In the genomic region with DNA sequence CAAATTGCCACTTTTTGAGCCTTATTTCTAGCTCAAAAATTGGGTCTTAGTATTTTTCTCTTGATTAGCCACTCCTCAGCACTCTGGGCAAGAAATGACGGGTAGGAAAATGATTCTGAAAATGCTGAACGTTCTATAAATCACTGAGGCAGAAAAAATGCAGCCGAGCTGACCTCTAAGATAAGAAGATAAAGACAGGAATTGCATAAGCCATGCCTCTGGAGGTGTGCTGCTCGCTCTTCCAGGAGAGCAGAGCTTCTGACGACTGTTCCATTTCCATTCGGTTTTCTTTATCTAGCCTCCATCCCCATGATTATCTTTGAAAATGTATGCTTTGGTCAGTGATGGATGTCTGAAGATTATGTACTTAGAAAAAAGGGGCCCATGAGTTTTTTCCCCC, we compare ENCODE assay signal across 18 cellular contexts.
DNase-seq lines count a peak whose midpoint lies in the region; ATAC-seq and TF ChIP-seq lines count a peak whose summit lies in the region.
"Had no signal": no experiment of that assay in that cellular context is flagged by ENCODE, and none has a peak within 500 bp of the region (broad histone marks: within the 10 kb centered on the region; RNA-seq: fewer than 3 reads in every experiment).

No MANE protein-coding gene starts in this region.

- ATAC-seq in left lobe of liver (no peak), left ventricle myocardium superior (no peak)
- ATAC-seq: Panc1 had no signal

- H3K36me3 Mint-ChIP-seq in endothelial cell (ENCODE audit: low read depth, unreplicated experiment), result peaks cover 3% of the 10 kb centered on the region

- no peaks in the 10 kb centered on the region for H3K9me3 ChIP-seq in parathyroid adenoma (ENCODE audit: control insufficient read depth, low read length)

- no peaks in the 10 kb centered on the region for H3K27me3 Mint-ChIP-seq in endothelial cell (ENCODE audit: unreplicated experiment)

- peak overlapping the region; percentile 20 for H3K4me3 ChIP-seq in parathyroid adenoma (ENCODE audit: low read depth, low read length)

- peak overlapping the region; percentile 25 for H3K27ac Mint-ChIP-seq in endothelial cell (ENCODE audit: unreplicated experiment)

- H2AFZ ChIP-seq in parathyroid adenoma, result peak overlapping the region; percentile 36

- no peaks in the 10 kb centered on the region for H3K79me2 ChIP-seq in parathyroid adenoma

- TF ChIP-seq CTCF in endothelial cell (IDR thresholded peaks at IDR 0.05; ENCODE audit: unreplicated experiment) (no peak), parathyroid adenoma (IDR thresholded peaks at IDR 0.05) (no peak)

- no peaks in the 10 kb centered on the region for H3K9me3 Mint-ChIP-seq in endothelial cell (ENCODE audit: unreplicated experiment)

- H3K27me3 ChIP-seq in parathyroid adenoma (ENCODE audit: control insufficient read depth, insufficient read depth, low read length), result no peaks in the 10 kb centered on the region

- peak overlapping the region; percentile 85 for H3K27ac ChIP-seq in parathyroid adenoma
- H3K27ac ChIP-seq: C4-2B had no signal

- intact Hi-C loops in posterior vena cava (cut with DNase I), result loop anchor here in 1 of 2 donors (5.0 kb wide), 1 partner anchor 714 kb away; no protein-coding TSS in a partner anchor
- intact Hi-C loops in left ventricle myocardium superior (cut with micrococcal nuclease), result loop anchor here (10.0 kb wide), 1 partner anchor 712 kb away; no protein-coding TSS in a partner anchor

- no peak overlapping the region for H3K4me3 Mint-ChIP-seq in endothelial cell (ENCODE audit: unreplicated experiment)

- H3K36me3 ChIP-seq in parathyroid adenoma (ENCODE audit: control insufficient read depth, insufficient read depth, low read length), result no peaks in the 10 kb centered on the region

- DNase-seq in ELF-1 (ENCODE audit: low read depth, low spot score), result peak; percentile 9
- peak; percentile 89 for DNase-seq in SK-N-DZ (ENCODE audit: low spot score)
- DNase-seq in endothelial cell (ENCODE audit: low spot score), result no peak
- DNase-seq in A172 (ENCODE audit: low spot score), result no peak
- no peak for DNase-seq in left lobe of liver (ENCODE audit: low spot score)
- no peak for DNase-seq in posterior vena cava (ENCODE audit: low spot score)
- no peak for DNase-seq in left ventricle myocardium superior
- DNase-seq: DMS53, GF-D8, Karpas-422, MV-4-11, NCI-H187 treated with DMSO at 0.1 percent for 48 hours, NCI-H2107, NCI-H510A treated with DMSO at 0.1 percent for 48 hours, NCI-H748 treated with DMSO at 0.1 percent for 48 hours had no signal

- H3K4me2 ChIP-seq in parathyroid adenoma (ENCODE audit: low read length), result peak overlapping the region; percentile 52

- H3K4me1 Mint-ChIP-seq in endothelial cell (ENCODE audit: unreplicated experiment), result peaks cover 29% of the 10 kb centered on the region

- no peak overlapping the region for H3K9ac ChIP-seq in parathyroid adenoma

- peaks cover 20% of the 10 kb centered on the region for H3K4me1 ChIP-seq in parathyroid adenoma

Comparison
In these comparisons a context has a peak if more than half of its experiments do, and no peak if none do; other contexts are left out.
1. DNase-seq: peak in ELF-1 (single experiment) and SK-N-DZ (single experiment); none in endothelial cell (single experiment), A172 (single experiment), left lobe of liver (single experiment), posterior vena cava (single experiment) and left ventricle myocardium superior (single experiment).